1 cellular context compared by ENCODE assay signal in the genomic region with DNA sequence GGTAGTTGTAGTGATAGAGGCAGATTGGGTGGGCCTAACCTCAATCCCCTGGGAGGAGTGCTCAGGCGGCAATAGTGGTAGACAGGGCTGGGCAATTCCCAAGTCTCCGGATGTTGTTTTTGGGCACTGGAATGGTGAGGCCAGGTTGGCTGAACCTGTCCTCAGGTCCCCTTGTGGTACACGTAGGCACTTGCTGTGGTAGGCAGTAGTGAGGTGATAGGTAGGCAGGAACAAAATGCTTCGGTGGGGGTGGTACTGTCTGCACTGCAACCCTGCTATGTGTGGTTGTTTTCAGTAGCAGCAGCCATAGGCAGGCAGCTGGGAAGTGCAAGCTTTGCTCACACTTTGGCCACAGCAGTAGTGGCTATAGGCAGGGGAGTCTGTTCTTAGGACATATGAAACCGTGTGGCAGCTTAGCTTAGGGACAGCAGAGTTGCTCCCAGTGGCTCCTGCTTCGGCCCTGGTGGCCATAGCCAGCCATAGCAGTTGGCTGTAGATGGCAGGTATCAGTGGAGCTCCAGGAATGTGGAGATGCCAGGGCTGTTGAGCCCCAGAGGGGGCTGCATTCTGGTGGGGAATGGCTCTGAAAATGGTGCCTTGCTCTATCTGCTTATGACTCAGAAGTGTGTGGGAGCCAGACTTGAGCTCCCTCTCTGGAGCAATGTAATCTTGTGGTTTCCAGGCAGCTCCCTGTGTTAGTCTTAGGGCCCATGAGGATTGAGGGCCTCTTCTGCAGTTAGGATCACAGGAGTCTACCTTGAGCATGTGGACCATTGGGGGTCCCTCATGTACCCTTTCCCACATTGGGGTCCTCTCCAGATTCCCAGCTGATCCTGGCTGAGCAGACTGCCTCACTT.
TF ChIP-seq lines count a peak whose summit lies in the region.

No MANE protein-coding gene starts in this region.

TF ChIP-seq in IMR-90, 13 proteins besides CTCF, POLR2A, EP300 and RAD21:
- no peak for TF ChIP-seq CHD1 (IDR thresholded peaks at IDR 0.05; ENCODE audit: low read depth, low read length)
- TF ChIP-seq SMC3 (IDR thresholded peaks at IDR 0.05; ENCODE audit: low read depth, low read length): no peak
- 0 out of 2 replicates have a peak, but pooled peaks have one; percentile 12 for TF ChIP-seq FOS (IDR thresholded peaks at IDR 0.05; ENCODE audit: low read depth, low read length)
- TF ChIP-seq, protein P1, sequence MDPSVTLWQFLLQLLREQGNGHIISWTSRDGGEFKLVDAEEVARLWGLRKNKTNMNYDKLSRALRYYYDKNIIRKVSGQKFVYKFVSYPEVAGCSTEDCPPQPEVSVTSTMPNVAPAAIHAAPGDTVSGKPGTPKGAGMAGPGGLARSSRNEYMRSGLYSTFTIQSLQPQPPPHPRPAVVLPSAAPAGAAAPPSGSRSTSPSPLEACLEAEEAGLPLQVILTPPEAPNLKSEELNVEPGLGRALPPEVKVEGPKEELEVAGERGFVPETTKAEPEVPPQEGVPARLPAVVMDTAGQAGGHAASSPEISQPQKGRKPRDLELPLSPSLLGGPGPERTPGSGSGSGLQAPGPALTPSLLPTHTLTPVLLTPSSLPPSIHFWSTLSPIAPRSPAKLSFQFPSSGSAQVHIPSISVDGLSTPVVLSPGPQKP (IDR thresholded peaks at IDR 0.05; ENCODE audit: borderline replicate concordance, low read depth, low read length): no peak
- TF ChIP-seq CEBPB (IDR thresholded peaks at IDR 0.05; ENCODE audit: low read depth, low read length): no peak
- TF ChIP-seq MXI1 (IDR thresholded peaks at IDR 0.05; ENCODE audit: borderline replicate concordance, low read depth, low read length): no peak
